10 cellular contexts compared by ENCODE assay signal in genomic region chr19:19514215-19514633, GRCh38. TPM values are rescaled to one million over a fixed set of nuclear protein-coding genes. Genes with fewer than 3 reads are reported as not detected.
DNase-seq lines count a peak whose midpoint lies in the region; TF ChIP-seq lines count a peak whose summit lies in the region.
"Had no signal": no experiment of that assay in that cellular context is flagged by ENCODE, and none has a peak within 500 bp of the region (broad histone marks: within the 10 kb centered on the region; RNA-seq: fewer than 3 reads in every experiment).

No MANE protein-coding gene starts in this region.

- H3K27ac ChIP-seq in esophagus muscularis mucosa (replicated peaks in 1 of 4), result peak overlapping the region; percentile 30 to 56 (median 42)
- no peak overlapping the region for H3K27ac ChIP-seq in stomach smooth muscle (ENCODE audit: low read length)

- no peak for TF ChIP-seq POLR2A in esophagus muscularis mucosa (IDR thresholded peaks at IDR 0.05; ENCODE audit: low read depth)

- H3K4me3 Mint-ChIP-seq in activated naive CD8-positive, alpha-beta T cell, result peak overlapping the region; percentile 51
- peak overlapping the region; percentile 28 for H3K4me3 Mint-ChIP-seq in mesothelial cell of epicardium

- H3K27ac Mint-ChIP-seq in activated naive CD8-positive, alpha-beta T cell, result no peak overlapping the region
- H3K27ac Mint-ChIP-seq in mesothelial cell of epicardium, result no peak overlapping the region

- H3K27me3 Mint-ChIP-seq in activated naive CD8-positive, alpha-beta T cell, result no peaks in the 10 kb centered on the region
- H3K27me3 Mint-ChIP-seq in mesothelial cell of epicardium (ENCODE audit: low read depth), result no peaks in the 10 kb centered on the region
- H3K27me3 Mint-ChIP-seq: activated CD8-positive, alpha-beta memory T cell treated with anti-CD3 and anti-CD28 coated beads, Interleukin-2, amount 10 ng/mL, durations not matched to agents 7 days and 5 days had no signal

- DNase-seq in esophagus muscularis mucosa (ENCODE audit: extremely low spot score) (no peak), mesothelial cell of epicardium (ENCODE audit: low spot score in 2 of 2, unreplicated experiment in 2 of 2) (no peak), activated gamma-delta T cell (lab: John Stamatoyannopoulos, UW) (no peak), NOMO-1 (lab: John Stamatoyannopoulos, UW; ENCODE audit: unreplicated experiment in 2 of 2) (no peak), GF-D8 (lab: John Stamatoyannopoulos, UW) (no peak)
- DNase-seq: activated CD8-positive, alpha-beta memory T cell treated with anti-CD3 and anti-CD28 coated beads, Interleukin-2, amount 10 ng/mL, durations not matched to agents 7 days and 5 days; NCI-H1417 treated with DMSO at 0.1 percent for 48 hours; SHP77 treated with DMSO at 0.1 percent for 48 hours had no signal

- H3K4me1 Mint-ChIP-seq in activated naive CD8-positive, alpha-beta T cell (ENCODE audit: low read depth), result peaks cover 19% of the 10 kb centered on the region
- peaks cover 6% of the 10 kb centered on the region for H3K4me1 Mint-ChIP-seq in mesothelial cell of epicardium

- H3K4me1 ChIP-seq in esophagus muscularis mucosa (peaks cover 26 to 48% (median 44%) of the 10 kb centered on the region in 4 donors), stomach smooth muscle (ENCODE audit: control insufficient read depth, insufficient read depth, low read length) (peaks cover 27% of the 10 kb centered on the region)

- intact Hi-C loops in esophagus muscularis mucosa (cut with DNase I), result no loop called here

- peaks cover 0 to 5% (median 3%) of the 10 kb centered on the region in 4 donors for H3K9me3 ChIP-seq in esophagus muscularis mucosa
- H3K9me3 ChIP-seq in stomach smooth muscle (ENCODE audit: control insufficient read depth in 2 of 2, low read length in 2 of 2), result no peaks in the 10 kb centered on the region

- no peaks in the 10 kb centered on the region for H3K36me3 Mint-ChIP-seq in activated naive CD8-positive, alpha-beta T cell
- H3K36me3 Mint-ChIP-seq in mesothelial cell of epicardium, result peaks cover 3% of the 10 kb centered on the region

- peak overlapping the region; percentile 42 to 65 for H3K9ac ChIP-seq in stomach smooth muscle (ENCODE audit: low read length in 2 of 2)

- 46% methylated on average over 37 of the region's 42 CpGs for WGBS in esophagus muscularis mucosa

- H3K36me3 ChIP-seq in esophagus muscularis mucosa, result peaks cover 0 to 5% (median 1%) of the 10 kb centered on the region in 4 donors
- H3K36me3 ChIP-seq in stomach smooth muscle (ENCODE audit: control insufficient read depth in 2 of 2, insufficient read depth in 2 of 2, low read length in 2 of 2), result peaks cover 0 to under 1% of the 10 kb centered on the region in 2 donors

- H3K4me3 ChIP-seq in esophagus muscularis mucosa (peak overlapping the region; percentile 41 to 97 (median 44)), stomach smooth muscle (ENCODE audit: low read length in 2 of 2) (peak overlapping the region; percentile 67 to 68)

- H3K27me3 ChIP-seq in esophagus muscularis mucosa, result no peaks in the 10 kb centered on the region
- no peaks in the 10 kb centered on the region for H3K27me3 ChIP-seq in stomach smooth muscle (ENCODE audit: control insufficient read depth in 1 of 2, insufficient read depth in 2 of 2, low read length in 2 of 2)

- TF ChIP-seq CTCF in esophagus muscularis mucosa (IDR thresholded peaks at IDR 0.05) (no peak), mesothelial cell of epicardium (IDR thresholded peaks at IDR 0.05; ENCODE audit: unreplicated experiment) (no peak)

- TF ChIP-seq EP300 in esophagus muscularis mucosa (IDR thresholded peaks at IDR 0.05), result no peak

- H3K9me3 Mint-ChIP-seq in activated naive CD8-positive, alpha-beta T cell (ENCODE audit: low read depth), result no peaks in the 10 kb centered on the region
- H3K9me3 Mint-ChIP-seq in mesothelial cell of epicardium, result no peaks in the 10 kb centered on the region

RNA-seq across cellular contexts. Expression of gene TSSK6, which starts 1.1 kb away (rescaled TPM):
- total RNA-seq in esophagus muscularis mucosa, result 1 to 10 TPM in 3 of 4 donors, under 1 TPM in 1; 0.33 to 3.7 (median 1.5) TPM
- total RNA-seq in mesothelial cell of epicardium, result 1.9 to 2.3 TPM (median 2.1 TPM) in 3 replicates

RNA-seq across cellular contexts. Expression of gene NDUFA13, which starts 1.8 kb away (rescaled TPM):
- total RNA-seq in esophagus muscularis mucosa, result 100 to 1,000 TPM in 2 of 4 donors, 10 to 100 TPM in 2; 75.0 to 186 (median 141) TPM
- total RNA-seq in mesothelial cell of epicardium, result 338 to 343 TPM (median 342 TPM) in 3 replicates

RNA-seq across cellular contexts. Expression of gene YJEFN3, which starts 14.5 kb away (rescaled TPM):
- total RNA-seq in esophagus muscularis mucosa (1 to 10 TPM; 1.2 to 3.3 (median 2.8) TPM), mesothelial cell of epicardium (19.0 to 22.6 TPM (median 20.7 TPM) in 3 replicates)

RNA-seq across cellular contexts. Expression of gene CILP2, which starts 23.8 kb away (rescaled TPM):
- total RNA-seq in esophagus muscularis mucosa (under 1 TPM; 0.13 to 0.52 (median 0.29) TPM), mesothelial cell of epicardium (22.7 to 23.2 TPM (median 23.2 TPM) in 3 replicates)
